Comparison of ENCODE assay signal across 27 cellular contexts in the genomic region with DNA sequence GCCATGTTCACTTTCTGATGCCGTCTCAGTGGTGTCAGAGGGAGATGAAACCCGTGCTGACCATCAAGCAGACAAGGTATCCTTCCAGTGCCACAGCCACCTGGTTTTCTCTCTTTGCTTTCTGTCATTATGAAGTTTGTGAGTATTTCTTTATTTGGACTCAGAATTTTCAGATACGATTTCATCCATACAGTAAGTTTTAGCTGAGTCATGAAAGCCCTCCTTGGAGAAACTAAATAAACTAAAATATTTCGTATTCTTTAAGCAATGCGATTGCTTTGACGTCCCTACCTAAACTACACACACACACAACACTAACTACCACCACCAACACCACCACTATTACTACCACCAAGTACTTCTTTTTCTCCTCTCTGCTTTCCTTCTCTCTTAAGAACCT.
DNase-seq lines count a peak whose midpoint lies in the region; ATAC-seq, FAIRE-seq and TF ChIP-seq lines count a peak whose summit lies in the region.
"Had no signal": no experiment of that assay in that cellular context is flagged by ENCODE, and none has a peak within 500 bp of the region (broad histone marks: within the 10 kb centered on the region; RNA-seq: fewer than 3 reads in every experiment).

No MANE protein-coding gene starts in this region.

- no peak for ATAC-seq in A549
- ATAC-seq in GM23338: no peak
- ATAC-seq in upper lobe of right lung: no peak
- no peak for ATAC-seq in activated T-helper 17 cell treated with anti-CD3 and anti-CD28 coated beads, Interleukin-2, amount 50 U/mL, for 72 hours (replicated peaks)
- no peak for ATAC-seq in GM21576 (IDR thresholded peaks at IDR 0.05; ENCODE audit: unreplicated experiment)
- ATAC-seq: GM12878 had no signal

- TF ChIP-seq POLR2A in A549 (IDR thresholded peaks at IDR 0.05; ENCODE audit: low read length): no peak
- no peak for TF ChIP-seq POLR2A in esophagus muscularis mucosa (IDR thresholded peaks at IDR 0.05; ENCODE audit: low read depth)

- H3K9me3 ChIP-seq in A549: no peaks in the 10 kb centered on the region
- H3K9me3 ChIP-seq in Karpas-422 (ENCODE audit: low read length): no peaks in the 10 kb centered on the region
- no peaks in the 10 kb centered on the region for H3K9me3 ChIP-seq in esophagus muscularis mucosa
- H3K9me3 ChIP-seq in upper lobe of right lung: no peaks in the 10 kb centered on the region
- H3K9me3 ChIP-seq: BE2C, BLaER1 had no signal

- no peak for TF ChIP-seq EP300 in A549 (IDR thresholded peaks at IDR 0.05)
- TF ChIP-seq EP300 in esophagus muscularis mucosa (IDR thresholded peaks at IDR 0.05): no peak

- H3K9me2 ChIP-seq in GM23338 (ENCODE audit: insufficient read depth) (no peaks in the 10 kb centered on the region; the same call in 1 of the 2 replicates), Karpas-422 (replicated peaks; ENCODE audit: insufficient read depth, low read length) (no peaks in the 10 kb centered on the region)

- peak overlapping the region; percentile 10; the same call in 1 of the 2 replicates for H3K27ac Mint-ChIP-seq in GM23338
- no peak overlapping the region for H3K27ac Mint-ChIP-seq in activated T-helper 17 cell treated with anti-CD3 and anti-CD28 coated beads, Interleukin-2, amount 50 U/mL, for 72 hours
- H3K27ac Mint-ChIP-seq: CD4-positive, alpha-beta memory T cell; CD4-positive, CD25-positive, alpha-beta regulatory T cell; CD8-positive, alpha-beta memory T cell had no signal

- H3K27me3 Mint-ChIP-seq in GM23338 (ENCODE audit: insufficient read depth, low read depth, poor library complexity): peaks cover 5% of the 10 kb centered on the region
- H3K27me3 Mint-ChIP-seq in activated T-helper 17 cell treated with anti-CD3 and anti-CD28 coated beads, Interleukin-2, amount 50 U/mL, for 72 hours: peaks cover 14% of the 10 kb centered on the region
- H3K27me3 Mint-ChIP-seq: CD4-positive, CD25-positive, alpha-beta regulatory T cell had no signal

- no peak overlapping the region for H3K4me3 Mint-ChIP-seq in GM23338
- no peak overlapping the region for H3K4me3 Mint-ChIP-seq in activated T-helper 17 cell treated with anti-CD3 and anti-CD28 coated beads, Interleukin-2, amount 50 U/mL, for 72 hours
- H3K4me3 Mint-ChIP-seq: CD4-positive, alpha-beta memory T cell; CD4-positive, CD25-positive, alpha-beta regulatory T cell; CD8-positive, alpha-beta memory T cell had no signal

- no peaks in the 10 kb centered on the region for H3F3A ChIP-seq in GM23338 (replicated peaks; ENCODE audit: low read depth)

- H2AFZ ChIP-seq in GM23338 (no peak overlapping the region), Karpas-422 (ENCODE audit: low read length) (no peak overlapping the region)

- no peak for FAIRE-seq in A549 (lab: Jason Lieb, UNC)
- FAIRE-seq: GM12878, GM12892, GM18507 had no signal

- CTCF ChIA-PET in A549 (lab: Yijun Ruan, JAX): no interaction called here

- H3K9me3 Mint-ChIP-seq in GM23338: no peaks in the 10 kb centered on the region
- no peaks in the 10 kb centered on the region for H3K9me3 Mint-ChIP-seq in activated T-helper 17 cell treated with anti-CD3 and anti-CD28 coated beads, Interleukin-2, amount 50 U/mL, for 72 hours

- H3K4me1 Mint-ChIP-seq in GM23338: no peaks in the 10 kb centered on the region
- H3K4me1 Mint-ChIP-seq in activated T-helper 17 cell treated with anti-CD3 and anti-CD28 coated beads, Interleukin-2, amount 50 U/mL, for 72 hours: no peaks in the 10 kb centered on the region
- H3K4me1 Mint-ChIP-seq: CD4-positive, alpha-beta memory T cell; CD4-positive, CD25-positive, alpha-beta regulatory T cell; CD8-positive, alpha-beta memory T cell had no signal

- no peak overlapping the region for H3K4me2 ChIP-seq in A549
- H3K4me2 ChIP-seq in GM23338: no peak overlapping the region
- peak overlapping the region; percentile 22 for H3K4me2 ChIP-seq in Karpas-422 (ENCODE audit: low read depth, low read length, poor library complexity, severe bottlenecking)
- H3K4me2 ChIP-seq: BLaER1 had no signal

- 31% methylated on average over 6 of the region's 6 CpGs for WGBS in A549 (ENCODE audit: missing lambda C conversion rate)
- 78% methylated on average over 6 of the region's 6 CpGs for WGBS in esophagus muscularis mucosa

- POLR2A ChIA-PET in A549 (lab: Yijun Ruan, JAX): no interaction called here

- H3K9ac ChIP-seq in Karpas-422 (ENCODE audit: low read length): peak overlapping the region; percentile 24
- H3K9ac ChIP-seq: BLaER1 had no signal

- H3K79me2 ChIP-seq in GM23338 (replicated peaks; ENCODE audit: insufficient read depth) (no peaks in the 10 kb centered on the region), Karpas-422 (ENCODE audit: low read length) (no peaks in the 10 kb centered on the region)

- H3K4me3 ChIP-seq in A549 (no peak overlapping the region), GM23338 (no peak overlapping the region), Karpas-422 (ENCODE audit: low read length) (no peak overlapping the region), esophagus muscularis mucosa (no peak overlapping the region), upper lobe of right lung (no peak overlapping the region)
- H3K4me3 ChIP-seq: BLaER1, GM12878 had no signal

- TF ChIP-seq RAD21 in A549 (conservative IDR thresholded peaks at IDR 0.05 in 1 of 2, IDR thresholded peaks at IDR 0.05 in 1 of 2): no peak

- H3K4me1 ChIP-seq in A549 (no peaks in the 10 kb centered on the region), GM23338 (ENCODE audit: insufficient read depth) (no peaks in the 10 kb centered on the region), Karpas-422 (ENCODE audit: low read length) (peaks cover 88% of the 10 kb centered on the region), esophagus muscularis mucosa (no peaks in the 10 kb centered on the region), upper lobe of right lung (no peaks in the 10 kb centered on the region)
- H3K4me1 ChIP-seq: BE2C had no signal

- H3K36me3 Mint-ChIP-seq in GM23338 (ENCODE audit: low read depth): no peaks in the 10 kb centered on the region
- no peaks in the 10 kb centered on the region for H3K36me3 Mint-ChIP-seq in activated T-helper 17 cell treated with anti-CD3 and anti-CD28 coated beads, Interleukin-2, amount 50 U/mL, for 72 hours (ENCODE audit: low read depth)
- H3K36me3 Mint-ChIP-seq: CD14-positive monocyte; CD4-positive, alpha-beta memory T cell; CD4-positive, CD25-positive, alpha-beta regulatory T cell had no signal

- H3K36me3 ChIP-seq in GM23338 (ENCODE audit: insufficient read depth) (no peaks in the 10 kb centered on the region), Karpas-422 (ENCODE audit: insufficient read depth, low read length) (no peaks in the 10 kb centered on the region), esophagus muscularis mucosa (no peaks in the 10 kb centered on the region), upper lobe of right lung (no peaks in the 10 kb centered on the region)
- H3K36me3 ChIP-seq: BE2C, BLaER1 had no signal

- intact Hi-C loops in esophagus muscularis mucosa (cut with DNase I) (no loop called here), upper lobe of right lung (cut with DNase I) (no loop called here)

- H4K20me1 ChIP-seq in GM23338 (replicated peaks; ENCODE audit: insufficient read depth) (no peaks in the 10 kb centered on the region), Karpas-422 (ENCODE audit: insufficient read depth, low read depth, low read length) (no peaks in the 10 kb centered on the region)
- H4K20me1 ChIP-seq: BLaER1 had no signal

- no peak overlapping the region for H3K27ac ChIP-seq in A549
- H3K27ac ChIP-seq in GM23338 (ENCODE audit: low read depth): no peak overlapping the region
- H3K27ac ChIP-seq in Karpas-422 (ENCODE audit: low read length): peak overlapping the region; percentile 96
- H3K27ac ChIP-seq in esophagus muscularis mucosa (replicated peaks in 1 of 4): no peak overlapping the region
- H3K27ac ChIP-seq in upper lobe of right lung: no peak overlapping the region
- H3K27ac ChIP-seq: BLaER1 had no signal

- DNase-seq in A549 (ENCODE audit: low read depth in 1 of 2, low spot score in 1 of 2): no peak
- no peak for DNase-seq in GM23338 (ENCODE audit: low spot score)
- DNase-seq in Karpas-422: no peak
- DNase-seq in esophagus muscularis mucosa (ENCODE audit: extremely low spot score): peak; percentile 34
- no peak for DNase-seq in upper lobe of right lung
- no peak for DNase-seq in SW480 (ENCODE audit: low spot score)
- DNase-seq: ACHN; BE2C; C1 segment of cervical spinal cord; CD4-positive, alpha-beta memory T cell; CD4-positive, CD25-positive, alpha-beta regulatory T cell; CD8-positive, alpha-beta memory T cell; COR-L47; DMS 273 treated with DMSO at 0.1 percent for 48 hours; DMS153; DMS53; DMS79; DND-41; EL; GDM1 had no signal

- TF ChIP-seq CTCF in A549 (IDR thresholded peaks at IDR 0.05) (no peak), GM23338 (conservative IDR thresholded peaks at IDR 0.05; ENCODE audit: low read depth in 2 of 2) (no peak), esophagus muscularis mucosa (IDR thresholded peaks at IDR 0.05) (no peak), upper lobe of right lung (IDR thresholded peaks at IDR 0.05) (no peak)

- H3K27me3 ChIP-seq in GM23338 (ENCODE audit: insufficient read depth) (no peaks in the 10 kb centered on the region), Karpas-422 (ENCODE audit: low read length) (no peaks in the 10 kb centered on the region), esophagus muscularis mucosa (no peaks in the 10 kb centered on the region), upper lobe of right lung (no peaks in the 10 kb centered on the region)
- H3K27me3 ChIP-seq: BE2C, BLaER1 had no signal

TF ChIP-seq in A549, 52 proteins besides CTCF, POLR2A, EP300 and RAD21:
- TF ChIP-seq RCOR1 (IDR thresholded peaks at IDR 0.05; ENCODE audit: low read depth, low read length): no peak
- TF ChIP-seq, protein P1, sequence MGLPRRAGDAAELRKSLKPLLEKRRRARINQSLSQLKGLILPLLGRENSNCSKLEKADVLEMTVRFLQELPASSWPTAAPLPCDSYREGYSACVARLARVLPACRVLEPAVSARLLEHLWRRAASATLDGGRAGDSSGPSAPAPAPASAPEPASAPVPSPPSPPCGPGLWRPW (IDR thresholded peaks at IDR 0.05): no peak
- peak; percentile 69 for TF ChIP-seq MAFK (IDR thresholded peaks at IDR 0.05; ENCODE audit: partially characterized antibody)
- TF ChIP-seq ZNF302 (CRISPR knock-in tag; IDR thresholded peaks at IDR 0.05): no peak

TF ChIP-seq in GM23338, 12 proteins besides CTCF, POLR2A, EP300 and RAD21 (continues in another document):
- no peak for TF ChIP-seq STAT1 (IDR thresholded peaks at IDR 0.05; ENCODE audit: unreplicated experiment)
